Comparison of ENCODE assay signal across 19 cellular contexts in genomic region chr16:57179429-57179828, GRCh38. TPM values are rescaled to one million over a fixed set of nuclear protein-coding genes. Genes with fewer than 3 reads are reported as not detected.
DNase-seq lines count a peak whose midpoint lies in the region; ATAC-seq and TF ChIP-seq lines count a peak whose summit lies in the region.
"Had no signal": no experiment of that assay in that cellular context is flagged by ENCODE, and none has a peak within 500 bp of the region (broad histone marks: within the 10 kb centered on the region; RNA-seq: fewer than 3 reads in every experiment).

No MANE protein-coding gene starts in this region.

- no peaks in the 10 kb centered on the region for H3K9me3 Mint-ChIP-seq in HFFc6
- H3K9me3 Mint-ChIP-seq: CD4-positive, alpha-beta T cell had no signal

- H3K4me3 ChIP-seq in SJSA1, result no peak overlapping the region
- no peak overlapping the region for H3K4me3 ChIP-seq in fibroblast of lung (replicated peaks in 1 of 4; ENCODE audit: control extremely low read depth in 1 of 4, insufficient read depth in 1 of 4, low read depth in 3 of 4, low read length in 4 of 4)
- H3K4me3 ChIP-seq in skeletal muscle satellite cell (ENCODE audit: low read length), result no peak overlapping the region
- H3K4me3 ChIP-seq in vagina, result no peak overlapping the region

- no peak overlapping the region for H2AFZ ChIP-seq in fibroblast of lung (ENCODE audit: low read length)

- H3K79me2 ChIP-seq in fibroblast of lung (ENCODE audit: control insufficient read depth, insufficient read depth, low read length), result peaks cover 26% of the 10 kb centered on the region

- TF ChIP-seq POLR2A in vagina (IDR thresholded peaks at IDR 0.05), result no peak

- peak overlapping the region; percentile 27; the same call in 1 of the 2 replicates for H3K27ac ChIP-seq in SJSA1
- no peak overlapping the region for H3K27ac ChIP-seq in fibroblast of lung (ENCODE audit: insufficient read depth, low read length)
- H3K27ac ChIP-seq in vagina, result no peak overlapping the region
- no peak overlapping the region for H3K27ac ChIP-seq in foreskin keratinocyte

- no peak overlapping the region for H3K9ac ChIP-seq in fibroblast of lung (ENCODE audit: insufficient read depth, low read length)
- no peak overlapping the region for H3K9ac ChIP-seq in skeletal muscle satellite cell (ENCODE audit: low read depth, low read length)

- TF ChIP-seq CTCF in HFFc6 (IDR thresholded peaks at IDR 0.05), result no peak
- no peak for TF ChIP-seq CTCF in fibroblast of lung (conservative IDR thresholded peaks at IDR 0.05 in 1 of 2, IDR thresholded peaks at IDR 0.05 in 1 of 2; ENCODE audit: low read depth in 1 of 2, low read length in 2 of 2)
- no peak for TF ChIP-seq CTCF in vagina (IDR thresholded peaks at IDR 0.05)
- TF ChIP-seq CTCF in foreskin keratinocyte (conservative IDR thresholded peaks at IDR 0.05), result no peak

- H3K27me3 Mint-ChIP-seq in HFFc6 (ENCODE audit: insufficient read depth), result no peaks in the 10 kb centered on the region
- H3K27me3 Mint-ChIP-seq: CD4-positive, alpha-beta T cell had no signal

- H4K20me1 ChIP-seq in fibroblast of lung (ENCODE audit: control insufficient read depth, extremely low read depth, insufficient read depth, low read length), result no peaks in the 10 kb centered on the region

- H3K36me3 ChIP-seq in SJSA1 (peaks cover 6% of the 10 kb centered on the region), fibroblast of lung (ENCODE audit: control insufficient read depth, insufficient read depth, low read length) (no peaks in the 10 kb centered on the region), skeletal muscle satellite cell (ENCODE audit: insufficient read depth, low read length) (peaks cover 5% of the 10 kb centered on the region), vagina (peaks cover 0 to 4% of the 10 kb centered on the region in 2 donors)

- H3K4me2 ChIP-seq in fibroblast of lung (ENCODE audit: extremely low read depth, insufficient read depth, low read length), result peak overlapping the region; percentile 8
- H3K4me2 ChIP-seq in skeletal muscle satellite cell (ENCODE audit: low read length), result peak overlapping the region; percentile 19

- H3K36me3 Mint-ChIP-seq in HFFc6 (ENCODE audit: low read depth), result peaks cover 8% of the 10 kb centered on the region; the same call in 1 of the 2 replicates

- H3K9me3 ChIP-seq in SJSA1 (replicated peaks) (no peaks in the 10 kb centered on the region), fibroblast of lung (ENCODE audit: control insufficient read depth, insufficient read depth, low read depth, low read length) (no peaks in the 10 kb centered on the region), skeletal muscle satellite cell (replicated peaks; ENCODE audit: low read length) (no peaks in the 10 kb centered on the region), vagina (no peaks in the 10 kb centered on the region)

- DNase-seq in HFFc6 (no peak), SJSA1 (ENCODE audit: low read depth in 1 of 2, low spot score in 2 of 2) (no peak), fibroblast of lung (ENCODE audit: low read depth in 2 of 2) (no peak), head of caudate nucleus (no peak), vagina (ENCODE audit: extremely low spot score in 2 of 2) (no peak), foreskin keratinocyte (no peak), RPMI8226 (no peak)
- DNase-seq: ACHN; AML-193; CD4-positive, alpha-beta T cell; Karpas-422; NCI-H1417; NCI-H2029; NCI-H2171 treated with DMSO at 0.1 percent for 48 hours; NCI-H510A treated with DMSO at 0.1 percent for 48 hours; NCI-H82; SHP77 treated with DMSO at 0.1 percent for 48 hours; SW 1271 had no signal

- 0 out of 2 replicates have a peak overlapping the region, but pooled peaks have one; percentile 16 for H3K27ac Mint-ChIP-seq in HFFc6
- H3K27ac Mint-ChIP-seq: CD4-positive, alpha-beta T cell had no signal

- peaks cover 16% of the 10 kb centered on the region for H3K4me1 ChIP-seq in SJSA1 (replicated peaks)
- H3K4me1 ChIP-seq in fibroblast of lung (ENCODE audit: control insufficient read depth, extremely low read depth, insufficient read depth, low read length), result no peaks in the 10 kb centered on the region
- H3K4me1 ChIP-seq in skeletal muscle satellite cell (ENCODE audit: control insufficient read depth, insufficient read depth, low read length), result peaks cover 12% of the 10 kb centered on the region
- peaks cover 2% of the 10 kb centered on the region for H3K4me1 ChIP-seq in vagina
- H3K4me1 ChIP-seq in foreskin keratinocyte, result peaks cover 5% of the 10 kb centered on the region

- intact Hi-C loops in head of caudate nucleus (cut with DNase I), result no loop called here
- intact Hi-C loops in vagina (cut with DNase I), result no loop called here

- no peak for ATAC-seq in foreskin keratinocyte

- H3K4me1 Mint-ChIP-seq in HFFc6 (ENCODE audit: low read depth), result peaks cover 36% of the 10 kb centered on the region

- H3K27me3 ChIP-seq in SJSA1 (replicated peaks) (no peaks in the 10 kb centered on the region), fibroblast of lung (ENCODE audit: control insufficient read depth, insufficient read depth, low read length) (no peaks in the 10 kb centered on the region), skeletal muscle satellite cell (ENCODE audit: control insufficient read depth, insufficient read depth, low read length) (no peaks in the 10 kb centered on the region), vagina (no peaks in the 10 kb centered on the region), foreskin keratinocyte (no peaks in the 10 kb centered on the region)

- no peak overlapping the region for H3K4me3 Mint-ChIP-seq in HFFc6
- H3K4me3 Mint-ChIP-seq: CD4-positive, alpha-beta T cell had no signal

RNA-seq across cellular contexts. Expression of gene PSME3IP1, which starts 6.4 kb away (rescaled TPM):
- 10 to 100 TPM; 55.9 to 85.0 (median 76.5) TPM for total RNA-seq in HFFc6 (2021; fragmentation: NEBNext Ultra II Directional; extraction: Animal tissue kit (Norgen Biotek cat#: 25700))
- total RNA-seq in SJSA1 (2014; rRNA removed; shearing (Covaris generic)), result 93.1 and 112 TPM in 2 replicates
- total RNA-seq in fibroblast of lung (55.5 and 58.3 TPM in 2 replicates), vagina (70.5 TPM), foreskin keratinocyte (75.2 and 75.4 TPM in 2 replicates)
- polyA plus RNA-seq in fibroblast of lung (64.6 and 77.0 TPM in 2 replicates), foreskin keratinocyte (79.6 and 89.1 TPM in 2 replicates)
- 62.6 and 75.0 TPM in 2 replicates for polyA plus RNA-seq in fibroblast of lung (2012)
- 57.9 and 88.3 TPM in 2 replicates for polyA minus RNA-seq in fibroblast of lung (ENCODE audit: low replicate concordance)
- total RNA-seq in skeletal muscle satellite cell (2012; rRNA removed), result 65.5 and 92.5 TPM in 2 replicates

RNA-seq across cellular contexts. Expression of gene RSPRY1, which starts 6.7 kb away (rescaled TPM):
- total RNA-seq in HFFc6 (2021; fragmentation: NEBNext Ultra II Directional; extraction: Animal tissue kit (Norgen Biotek cat#: 25700)), result 10 to 100 TPM; 38.8 to 51.9 (median 47.7) TPM
- 13.9 and 40.2 TPM in 2 replicates for total RNA-seq in SJSA1 (2014; rRNA removed; shearing (Covaris generic))
- total RNA-seq in fibroblast of lung, result 33.4 and 51.9 TPM in 2 replicates
- 36.4 and 36.5 TPM in 2 replicates for polyA plus RNA-seq in fibroblast of lung
- 23.4 and 25.7 TPM in 2 replicates for polyA plus RNA-seq in fibroblast of lung (2012)
- polyA minus RNA-seq in fibroblast of lung (ENCODE audit: low replicate concordance), result 33.0 and 73.7 TPM in 2 replicates
- total RNA-seq in skeletal muscle satellite cell (2012; rRNA removed), result 47.9 and 55.0 TPM in 2 replicates
- total RNA-seq in vagina, result 37.6 TPM
- 40.9 and 41.1 TPM in 2 replicates for total RNA-seq in foreskin keratinocyte
- polyA plus RNA-seq in foreskin keratinocyte, result 10.6 and 12.2 TPM in 2 replicates
